1 cellular context compared by ENCODE assay signal in the genomic region with DNA sequence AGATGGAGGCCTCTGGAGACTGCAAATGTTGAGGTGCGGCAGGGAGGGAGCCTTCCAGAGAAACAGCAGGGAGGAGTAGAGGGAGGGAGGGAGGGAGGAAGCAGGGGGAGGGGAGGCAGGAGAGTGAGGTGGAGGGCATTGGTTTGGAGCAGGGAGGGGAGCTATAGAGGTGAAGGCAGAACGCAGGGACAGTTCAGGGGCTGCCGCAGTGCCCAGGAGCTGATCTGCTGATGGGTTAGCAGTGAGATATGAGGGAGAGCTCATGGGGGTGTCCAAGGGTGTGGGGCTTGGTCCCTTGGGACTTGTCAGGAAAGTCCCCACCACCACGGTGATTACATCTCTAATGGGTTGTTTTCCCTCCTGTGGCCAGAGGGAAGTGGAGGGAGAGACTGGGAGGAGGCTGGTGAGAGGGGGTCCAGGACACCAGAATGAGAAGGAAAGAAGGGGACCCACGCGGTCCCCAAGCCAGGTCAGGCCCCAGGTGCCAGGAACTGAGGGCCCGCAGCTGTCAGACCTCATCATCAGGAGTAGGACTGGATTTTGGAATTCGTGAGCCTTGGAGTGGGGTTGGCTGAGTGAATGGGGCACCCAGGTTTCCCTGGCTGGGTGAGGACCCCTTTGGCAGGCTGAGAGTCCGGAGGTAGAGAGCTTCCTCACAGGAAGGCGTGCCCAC.
TF ChIP-seq lines count a peak whose summit lies in the region.

No MANE protein-coding gene starts in this region.

TF ChIP-seq in HEK293, 187 proteins besides CTCF, POLR2A, EP300 and RAD21 (continued from another document):
- TF ChIP-seq, protein P1, sequence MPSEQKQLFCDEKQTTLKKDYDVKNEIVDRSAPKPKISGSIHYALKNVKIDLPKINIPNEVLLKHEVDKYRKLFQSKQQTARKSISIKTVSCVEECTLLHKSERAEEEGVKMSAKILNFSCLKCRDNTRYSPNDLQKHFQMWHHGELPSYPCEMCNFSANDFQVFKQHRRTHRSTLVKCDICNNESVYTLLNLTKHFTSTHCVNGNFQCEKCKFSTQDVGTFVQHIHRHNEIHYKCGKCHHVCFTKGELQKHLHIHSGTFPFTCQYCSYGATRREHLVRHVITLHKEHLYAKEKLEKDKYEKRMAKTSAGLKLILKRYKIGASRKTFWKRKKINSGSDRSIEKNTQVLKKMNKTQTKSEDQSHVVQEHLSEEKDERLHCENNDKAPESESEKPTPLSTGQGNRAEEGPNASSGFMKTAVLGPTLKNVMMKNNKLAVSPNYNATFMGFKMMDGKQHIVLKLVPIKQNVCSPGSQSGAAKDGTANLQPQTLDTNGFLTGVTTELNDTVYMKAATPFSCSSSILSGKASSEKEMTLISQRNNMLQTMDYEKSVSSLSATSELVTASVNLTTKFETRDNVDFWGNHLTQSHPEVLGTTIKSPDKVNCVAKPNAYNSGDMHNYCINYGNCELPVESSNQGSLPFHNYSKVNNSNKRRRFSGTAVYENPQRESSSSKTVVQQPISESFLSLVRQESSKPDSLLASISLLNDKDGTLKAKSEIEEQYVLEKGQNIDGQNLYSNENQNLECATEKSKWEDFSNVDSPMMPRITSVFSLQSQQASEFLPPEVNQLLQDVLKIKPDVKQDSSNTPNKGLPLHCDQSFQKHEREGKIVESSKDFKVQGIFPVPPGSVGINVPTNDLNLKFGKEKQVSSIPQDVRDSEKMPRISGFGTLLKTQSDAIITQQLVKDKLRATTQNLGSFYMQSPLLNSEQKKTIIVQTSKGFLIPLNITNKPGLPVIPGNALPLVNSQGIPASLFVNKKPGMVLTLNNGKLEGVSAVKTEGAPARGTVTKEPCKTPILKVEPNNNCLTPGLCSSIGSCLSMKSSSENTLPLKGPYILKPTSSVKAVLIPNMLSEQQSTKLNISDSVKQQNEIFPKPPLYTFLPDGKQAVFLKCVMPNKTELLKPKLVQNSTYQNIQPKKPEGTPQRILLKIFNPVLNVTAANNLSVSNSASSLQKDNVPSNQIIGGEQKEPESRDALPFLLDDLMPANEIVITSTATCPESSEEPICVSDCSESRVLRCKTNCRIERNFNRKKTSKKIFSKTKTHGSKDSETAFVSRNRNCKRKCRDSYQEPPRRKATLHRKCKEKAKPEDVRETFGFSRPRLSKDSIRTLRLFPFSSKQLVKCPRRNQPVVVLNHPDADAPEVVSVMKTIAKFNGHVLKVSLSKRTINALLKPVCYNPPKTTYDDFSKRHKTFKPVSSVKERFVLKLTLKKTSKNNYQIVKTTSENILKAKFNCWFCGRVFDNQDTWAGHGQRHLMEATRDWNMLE (tag by site-specific recombination; conservative IDR thresholded peaks at IDR 0.05; ENCODE audit: low read depth) = no peak
- TF ChIP-seq ZNF221 (tag by site-specific recombination; IDR thresholded peaks at IDR 0.05; ENCODE audit: borderline replicate concordance) (no peak), ZNF354C (tag by site-specific recombination; IDR thresholded peaks at IDR 0.05; ENCODE audit: borderline replicate concordance, low read depth) (no peak), ZNF660 (tag by site-specific recombination; IDR thresholded peaks at IDR 0.05) (no peak), KLF8 (tag by site-specific recombination; IDR thresholded peaks at IDR 0.05) (no peak), ZNF600 (tag by site-specific recombination; IDR thresholded peaks at IDR 0.05) (peak; percentile 80), KLF7 (tag by site-specific recombination; IDR thresholded peaks at IDR 0.05; ENCODE audit: borderline replicate concordance) (no peak), SETDB1 (IDR thresholded peaks at IDR 0.05; ENCODE audit: insufficient read length, low read length) (no peak), KLF9 (tag by site-specific recombination; IDR thresholded peaks at IDR 0.05; ENCODE audit: low read depth) (no peak), MYNN (tag by site-specific recombination; IDR thresholded peaks at IDR 0.05; ENCODE audit: borderline replicate concordance) (no peak), GLIS2 (tag by site-specific recombination; IDR thresholded peaks at IDR 0.05) (peak; percentile 16; the same call in 1 of the 2 replicates), WT1 (tag by site-specific recombination; IDR thresholded peaks at IDR 0.05) (peak; percentile 84), SALL2 (tag by site-specific recombination; IDR thresholded peaks at IDR 0.05; ENCODE audit: borderline replicate concordance) (no peak), ZNF155 (tag by site-specific recombination; IDR thresholded peaks at IDR 0.05) (no peak), ZBTB48 (tag by site-specific recombination; IDR thresholded peaks at IDR 0.05) (no peak)
- TF ChIP-seq, protein P2, sequence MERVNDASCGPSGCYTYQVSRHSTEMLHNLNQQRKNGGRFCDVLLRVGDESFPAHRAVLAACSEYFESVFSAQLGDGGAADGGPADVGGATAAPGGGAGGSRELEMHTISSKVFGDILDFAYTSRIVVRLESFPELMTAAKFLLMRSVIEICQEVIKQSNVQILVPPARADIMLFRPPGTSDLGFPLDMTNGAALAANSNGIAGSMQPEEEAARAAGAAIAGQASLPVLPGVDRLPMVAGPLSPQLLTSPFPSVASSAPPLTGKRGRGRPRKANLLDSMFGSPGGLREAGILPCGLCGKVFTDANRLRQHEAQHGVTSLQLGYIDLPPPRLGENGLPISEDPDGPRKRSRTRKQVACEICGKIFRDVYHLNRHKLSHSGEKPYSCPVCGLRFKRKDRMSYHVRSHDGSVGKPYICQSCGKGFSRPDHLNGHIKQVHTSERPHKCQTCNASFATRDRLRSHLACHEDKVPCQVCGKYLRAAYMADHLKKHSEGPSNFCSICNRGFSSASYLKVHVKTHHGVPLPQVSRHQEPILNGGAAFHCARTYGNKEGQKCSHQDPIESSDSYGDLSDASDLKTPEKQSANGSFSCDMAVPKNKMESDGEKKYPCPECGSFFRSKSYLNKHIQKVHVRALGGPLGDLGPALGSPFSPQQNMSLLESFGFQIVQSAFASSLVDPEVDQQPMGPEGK (tag by site-specific recombination; IDR thresholded peaks at IDR 0.05) = peak; percentile 69
- TF ChIP-seq, protein P3, sequence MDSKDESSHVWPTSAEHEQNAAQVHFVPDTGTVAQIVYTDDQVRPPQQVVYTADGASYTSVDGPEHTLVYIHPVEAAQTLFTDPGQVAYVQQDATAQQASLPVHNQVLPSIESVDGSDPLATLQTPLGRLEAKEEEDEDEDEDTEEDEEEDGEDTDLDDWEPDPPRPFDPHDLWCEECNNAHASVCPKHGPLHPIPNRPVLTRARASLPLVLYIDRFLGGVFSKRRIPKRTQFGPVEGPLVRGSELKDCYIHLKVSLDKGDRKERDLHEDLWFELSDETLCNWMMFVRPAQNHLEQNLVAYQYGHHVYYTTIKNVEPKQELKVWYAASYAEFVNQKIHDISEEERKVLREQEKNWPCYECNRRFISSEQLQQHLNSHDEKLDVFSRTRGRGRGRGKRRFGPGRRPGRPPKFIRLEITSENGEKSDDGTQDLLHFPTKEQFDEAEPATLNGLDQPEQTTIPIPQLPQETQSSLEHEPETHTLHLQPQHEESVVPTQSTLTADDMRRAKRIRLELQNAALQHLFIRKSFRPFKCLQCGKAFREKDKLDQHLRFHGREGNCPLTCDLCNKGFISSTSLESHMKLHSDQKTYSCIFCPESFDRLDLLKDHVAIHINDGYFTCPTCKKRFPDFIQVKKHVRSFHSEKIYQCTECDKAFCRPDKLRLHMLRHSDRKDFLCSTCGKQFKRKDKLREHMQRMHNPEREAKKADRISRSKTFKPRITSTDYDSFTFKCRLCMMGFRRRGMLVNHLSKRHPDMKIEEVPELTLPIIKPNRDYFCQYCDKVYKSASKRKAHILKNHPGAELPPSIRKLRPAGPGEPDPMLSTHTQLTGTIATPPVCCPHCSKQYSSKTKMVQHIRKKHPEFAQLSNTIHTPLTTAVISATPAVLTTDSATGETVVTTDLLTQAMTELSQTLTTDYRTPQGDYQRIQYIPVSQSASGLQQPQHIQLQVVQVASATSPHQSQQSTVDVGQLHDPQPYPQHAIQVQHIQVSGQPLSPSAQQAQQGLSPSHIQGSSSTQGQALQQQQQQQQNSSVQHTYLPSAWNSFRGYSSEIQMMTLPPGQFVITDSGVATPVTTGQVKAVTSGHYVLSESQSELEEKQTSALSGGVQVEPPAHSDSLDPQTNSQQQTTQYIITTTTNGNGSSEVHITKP (tag by site-specific recombination; IDR thresholded peaks at IDR 0.05) = peak; percentile 37; the same call in 1 of the 2 replicates
- TF ChIP-seq, protein P4, sequence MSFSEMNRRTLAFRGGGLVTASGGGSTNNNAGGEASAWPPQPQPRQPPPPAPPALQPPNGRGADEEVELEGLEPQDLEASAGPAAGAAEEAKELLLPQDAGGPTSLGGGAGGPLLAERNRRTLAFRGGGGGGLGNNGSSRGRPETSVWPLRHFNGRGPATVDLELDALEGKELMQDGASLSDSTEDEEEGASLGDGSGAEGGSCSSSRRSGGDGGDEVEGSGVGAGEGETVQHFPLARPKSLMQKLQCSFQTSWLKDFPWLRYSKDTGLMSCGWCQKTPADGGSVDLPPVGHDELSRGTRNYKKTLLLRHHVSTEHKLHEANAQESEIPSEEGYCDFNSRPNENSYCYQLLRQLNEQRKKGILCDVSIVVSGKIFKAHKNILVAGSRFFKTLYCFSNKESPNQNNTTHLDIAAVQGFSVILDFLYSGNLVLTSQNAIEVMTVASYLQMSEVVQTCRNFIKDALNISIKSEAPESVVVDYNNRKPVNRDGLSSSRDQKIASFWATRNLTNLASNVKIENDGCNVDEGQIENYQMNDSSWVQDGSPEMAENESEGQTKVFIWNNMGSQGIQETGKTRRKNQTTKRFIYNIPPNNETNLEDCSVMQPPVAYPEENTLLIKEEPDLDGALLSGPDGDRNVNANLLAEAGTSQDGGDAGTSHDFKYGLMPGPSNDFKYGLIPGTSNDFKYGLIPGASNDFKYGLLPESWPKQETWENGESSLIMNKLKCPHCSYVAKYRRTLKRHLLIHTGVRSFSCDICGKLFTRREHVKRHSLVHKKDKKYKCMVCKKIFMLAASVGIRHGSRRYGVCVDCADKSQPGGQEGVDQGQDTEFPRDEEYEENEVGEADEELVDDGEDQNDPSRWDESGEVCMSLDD (tag by site-specific recombination; IDR thresholded peaks at IDR 0.05) = no peak
- TF ChIP-seq, protein P5, sequence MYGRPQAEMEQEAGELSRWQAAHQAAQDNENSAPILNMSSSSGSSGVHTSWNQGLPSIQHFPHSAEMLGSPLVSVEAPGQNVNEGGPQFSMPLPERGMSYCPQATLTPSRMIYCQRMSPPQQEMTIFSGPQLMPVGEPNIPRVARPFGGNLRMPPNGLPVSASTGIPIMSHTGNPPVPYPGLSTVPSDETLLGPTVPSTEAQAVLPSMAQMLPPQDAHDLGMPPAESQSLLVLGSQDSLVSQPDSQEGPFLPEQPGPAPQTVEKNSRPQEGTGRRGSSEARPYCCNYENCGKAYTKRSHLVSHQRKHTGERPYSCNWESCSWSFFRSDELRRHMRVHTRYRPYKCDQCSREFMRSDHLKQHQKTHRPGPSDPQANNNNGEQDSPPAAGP (tag by site-specific recombination; IDR thresholded peaks at IDR 0.05) = peak; percentile 96
- TF ChIP-seq, protein P6, sequence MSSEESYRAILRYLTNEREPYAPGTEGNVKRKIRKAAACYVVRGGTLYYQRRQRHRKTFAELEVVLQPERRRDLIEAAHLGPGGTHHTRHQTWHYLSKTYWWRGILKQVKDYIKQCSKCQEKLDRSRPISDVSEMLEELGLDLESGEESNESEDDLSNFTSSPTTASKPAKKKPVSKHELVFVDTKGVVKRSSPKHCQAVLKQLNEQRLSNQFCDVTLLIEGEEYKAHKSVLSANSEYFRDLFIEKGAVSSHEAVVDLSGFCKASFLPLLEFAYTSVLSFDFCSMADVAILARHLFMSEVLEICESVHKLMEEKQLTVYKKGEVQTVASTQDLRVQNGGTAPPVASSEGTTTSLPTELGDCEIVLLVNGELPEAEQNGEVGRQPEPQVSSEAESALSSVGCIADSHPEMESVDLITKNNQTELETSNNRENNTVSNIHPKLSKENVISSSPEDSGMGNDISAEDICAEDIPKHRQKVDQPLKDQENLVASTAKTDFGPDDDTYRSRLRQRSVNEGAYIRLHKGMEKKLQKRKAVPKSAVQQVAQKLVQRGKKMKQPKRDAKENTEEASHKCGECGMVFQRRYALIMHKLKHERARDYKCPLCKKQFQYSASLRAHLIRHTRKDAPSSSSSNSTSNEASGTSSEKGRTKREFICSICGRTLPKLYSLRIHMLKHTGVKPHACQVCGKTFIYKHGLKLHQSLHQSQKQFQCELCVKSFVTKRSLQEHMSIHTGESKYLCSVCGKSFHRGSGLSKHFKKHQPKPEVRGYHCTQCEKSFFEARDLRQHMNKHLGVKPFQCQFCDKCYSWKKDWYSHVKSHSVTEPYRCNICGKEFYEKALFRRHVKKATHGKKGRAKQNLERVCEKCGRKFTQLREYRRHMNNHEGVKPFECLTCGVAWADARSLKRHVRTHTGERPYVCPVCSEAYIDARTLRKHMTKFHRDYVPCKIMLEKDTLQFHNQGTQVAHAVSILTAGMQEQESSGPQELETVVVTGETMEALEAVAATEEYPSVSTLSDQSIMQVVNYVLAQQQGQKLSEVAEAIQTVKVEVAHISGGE (tag by site-specific recombination; conservative IDR thresholded peaks at IDR 0.05; ENCODE audit: low read depth) = no peak
